7 cellular contexts compared by ENCODE assay signal in genomic region chr13:44300895-44301638, GRCh38.
A peak's percentile ranks its signal among the peaks of the same experiment; 100 is the strongest.
DNase-seq lines count a peak whose midpoint lies in the region; ATAC-seq and TF ChIP-seq lines count a peak whose summit lies in the region.

No MANE protein-coding gene starts in this region.

- H3K27ac ChIP-seq in body of pancreas = peak overlapping the region in 3 of 4 donors; percentile 70 to 83 (median 73)

- in situ Hi-C loops in GM13977 (cut with MboI; ENCODE audit: low pct_unique_long_range_greater_than_20kb, low sequenced_read_pairs, unreplicated experiment) = no loop called here

- H3K9me3 ChIP-seq in body of pancreas (no peaks in the 10 kb centered on the region), mucosa of descending colon (no peaks in the 10 kb centered on the region)

- intact Hi-C loops in body of pancreas (cut with DNase I) = no loop called here
- intact Hi-C loops in mucosa of descending colon (cut with DNase I, micrococcal nuclease) = no loop called here

- peak; percentile 58 for ATAC-seq in GM21825 (IDR thresholded peaks at IDR 0.05; ENCODE audit: unreplicated experiment)
- peak; percentile 88 for ATAC-seq in body of pancreas
- peak; percentile 42 for ATAC-seq in mucosa of descending colon

- WGBS in body of pancreas, 2 donors = 20 to 29% methylated on average over 9 of the region's 9 CpGs

- no peak for TF ChIP-seq POLR2A in body of pancreas (IDR thresholded peaks at IDR 0.05)

- no peak for TF ChIP-seq CTCF in GM13977 (IDR thresholded peaks at IDR 0.05; ENCODE audit: extremely low read depth, insufficient read depth, missing control alignments)
- peak in 4 of 7 experiments; percentile 9 to 38 (median 22) for TF ChIP-seq CTCF in body of pancreas (IDR thresholded peaks at IDR 0.05)
- no peak for TF ChIP-seq CTCF in mucosa of descending colon (IDR thresholded peaks at IDR 0.05)
- TF ChIP-seq CTCF in osteocyte (IDR thresholded peaks at IDR 0.05) = no peak

- H3K27ac Mint-ChIP-seq in osteocyte (ENCODE audit: unreplicated experiment) = no peak overlapping the region

- H3K27me3 ChIP-seq in body of pancreas = no peaks in the 10 kb centered on the region

- H3K4me3 Mint-ChIP-seq in osteocyte (ENCODE audit: unreplicated experiment) = no peak overlapping the region

- DNase-seq in GM13977 (ENCODE audit: low spot score) (peak; percentile 33), NAMALWA (ENCODE audit: low spot score) (peak; percentile 12), body of pancreas (peak; percentile 46 to 84 (median 60)), mucosa of descending colon (no peak), osteocyte (ENCODE audit: extremely low spot score, unreplicated experiment) (no peak), T-helper 9 cell (no peak)

- H3K4me1 ChIP-seq in body of pancreas = peaks cover 21% of the 10 kb centered on the region
- peaks cover 7% of the 10 kb centered on the region for H3K4me1 ChIP-seq in mucosa of descending colon (ENCODE audit: low read depth)

- no peaks in the 10 kb centered on the region for H3K36me3 Mint-ChIP-seq in osteocyte (ENCODE audit: unreplicated experiment)

- H3K36me3 ChIP-seq in body of pancreas (replicated peaks in 1 of 2; ENCODE audit: insufficient read depth in 1 of 2, low read depth in 2 of 2) = no peaks in the 10 kb centered on the region
- H3K36me3 ChIP-seq in mucosa of descending colon (ENCODE audit: low read depth) = no peaks in the 10 kb centered on the region

- H3K4me1 Mint-ChIP-seq in osteocyte (ENCODE audit: unreplicated experiment) = peaks cover 44% of the 10 kb centered on the region

- H3K4me3 ChIP-seq in body of pancreas (no peak overlapping the region), mucosa of descending colon (no peak overlapping the region)

- no peaks in the 10 kb centered on the region for H3K27me3 Mint-ChIP-seq in osteocyte (ENCODE audit: unreplicated experiment)

- H3K9me3 Mint-ChIP-seq in osteocyte (ENCODE audit: unreplicated experiment) = peaks cover 3% of the 10 kb centered on the region

Comparison
In these comparisons a context has a peak if more than half of its experiments do, and no peak if none do; other contexts are left out.
1. DNase-seq: peak in GM13977 (single experiment), NAMALWA (single experiment) and body of pancreas (4 of 4); none in mucosa of descending colon (0 of 3), osteocyte (single experiment) and T-helper 9 cell (single experiment).
2. CTCF ChIP-seq: peak in body of pancreas (4 of 7); none in GM13977 (single experiment), mucosa of descending colon (single experiment) and osteocyte (single experiment).
3. Peak in every context shown above with its lines, with median percentiles within 50 percentile points of each other: ATAC-seq.